Comparison of ENCODE assay signal across 30 cellular contexts in genomic region chr6:17506531-17506930, GRCh38.
"Had no signal": no experiment of that assay in that cellular context is flagged by ENCODE, and none has a peak within 500 bp of the region (broad histone marks: within the 10 kb centered on the region; RNA-seq: fewer than 3 reads in every experiment).

No MANE protein-coding gene starts in this region.

- H3K36me3 ChIP-seq: adrenal gland had no signal

- DNase-seq: activated CD4-positive, alpha-beta memory T cell treated with anti-CD3 and anti-CD28 coated beads for 36 hours; activated CD4-positive, alpha-beta T cell treated with anti-CD3 and anti-CD28 coated beads for 36 hours; activated CD4-positive, alpha-beta T cell treated with anti-CD3 and anti-CD28 coated beads, Interleukin-2, amount 10 ng/mL, durations not matched to agents 24 days and 14 days; activated CD4-positive, CD25-positive, alpha-beta regulatory T cell; activated CD4-positive, CD25-positive, alpha-beta regulatory T cell treated with anti-CD3 and anti-CD28 coated beads, Interleukin-2, amount 50 U/mL, for 72 hours; activated CD8-positive, alpha-beta memory T cell treated with anti-CD3 and anti-CD28 coated beads, Interleukin-2, amount 10 ng/mL, durations not matched to agents 7 days and 5 days; activated CD8-positive, alpha-beta memory T cell treated with anti-CD3 and anti-CD28 coated beads, Interleukin-2, amount 50 U/mL, for 4 hours; activated CD8-positive, alpha-beta T cell treated with anti-CD3 and anti-CD28 coated beads, Interleukin-2, amount 10 ng/mL, durations not matched to agents 7 days and 5 days; activated effector memory CD4-positive, alpha-beta T cell treated with anti-CD3 and anti-CD28 coated beads, Interleukin-2, amount 50 U/mL, for 16 hours; activated naive CD4-positive, alpha-beta T cell treated with anti-CD3 and anti-CD28 coated beads for 36 hours; activated naive CD8-positive, alpha-beta T cell treated with anti-CD3 and anti-CD28 coated beads for 36 hours; activated naive CD8-positive, alpha-beta T cell treated with anti-CD3 and anti-CD28 coated beads, Interleukin-2, amount 50 U/mL, for 24 hours; activated T-cell treated with anti-CD3 and anti-CD28 coated beads, Interleukin-2, amount 50 U/mL, for 1 hour; activated T-cell treated with anti-CD3 and anti-CD28 coated beads, Interleukin-2, amount 50 U/mL, for 48 hours; adrenal gland; amygdala; aorta; body of pancreas; caudate nucleus; cortex of kidney; dorsolateral prefrontal cortex; effector memory CD4-positive, alpha-beta T cell; endodermal cell; foreskin melanocyte; glutamatergic neuron; heart left ventricle; T-helper 1 cell; T-helper 17 cell; T1000 had no signal

- H3K27me3 ChIP-seq: adrenal gland, body of pancreas, dorsolateral prefrontal cortex, heart left ventricle had no signal

- ATAC-seq: activated CD4-positive, alpha-beta T cell treated with anti-CD3 and anti-CD28 coated beads for 36 hours; activated CD8-positive, alpha-beta memory T cell treated with anti-CD3 and anti-CD28 coated beads, Interleukin-2, amount 10 ng/mL, durations not matched to agents 7 days and 5 days; activated CD8-positive, alpha-beta T cell treated with anti-CD3 and anti-CD28 coated beads, Interleukin-2, amount 10 ng/mL, durations not matched to agents 7 days and 5 days; activated naive CD8-positive, alpha-beta T cell treated with anti-CD3 and anti-CD28 coated beads, Interleukin-2, amount 50 U/mL, for 24 hours; body of pancreas; esophagus mucosa; heart left ventricle; T-helper 17 cell had no signal

- H3K4me1 ChIP-seq: adrenal gland, body of pancreas had no signal

- H3K27ac ChIP-seq: adrenal gland, body of pancreas, dorsolateral prefrontal cortex had no signal

- H3K9me3 ChIP-seq: adrenal gland, body of pancreas had no signal

- H3K4me3 ChIP-seq: adrenal gland, body of pancreas, dorsolateral prefrontal cortex, heart left ventricle had no signal
